8 cellular contexts compared by ENCODE assay signal in the genomic region with DNA sequence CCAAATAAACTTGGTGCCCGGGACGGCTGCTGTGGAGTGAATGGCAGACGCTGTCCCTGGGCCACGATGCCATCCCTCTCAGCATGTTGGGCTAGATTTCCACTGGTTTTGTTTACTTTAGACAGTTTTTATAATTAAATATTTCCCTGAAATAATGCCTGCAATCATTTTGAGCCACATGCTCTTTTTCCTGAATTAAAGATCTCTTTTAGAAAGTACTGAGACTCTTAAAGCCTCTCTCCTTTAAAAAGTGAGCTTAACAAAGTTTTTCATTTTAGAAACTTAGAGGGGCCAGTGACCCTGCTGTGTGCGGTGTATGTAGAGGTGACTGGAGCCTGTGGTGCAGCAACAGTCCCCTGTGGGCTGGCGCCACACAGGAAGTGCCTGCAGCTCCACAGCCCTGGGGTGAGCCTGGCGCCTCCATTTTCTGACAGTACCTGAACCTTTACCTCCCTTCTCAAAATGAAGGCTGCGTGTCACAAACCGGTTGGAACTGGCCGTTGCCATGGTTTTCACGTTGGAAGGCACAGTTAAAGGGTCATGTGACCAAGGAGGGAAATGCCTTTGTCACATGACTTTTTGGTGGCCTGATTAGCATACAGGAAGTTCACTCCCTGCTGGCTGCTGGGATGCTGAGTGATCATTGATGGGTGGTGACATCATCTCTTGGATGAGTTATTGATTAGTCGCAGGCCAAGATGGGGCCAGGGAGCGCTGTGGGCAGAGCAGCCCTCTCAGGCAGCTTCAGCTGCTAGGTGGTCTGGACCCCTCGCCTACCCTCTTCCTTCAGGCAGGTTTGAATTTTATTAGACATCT. TPM values are rescaled to one million over a fixed set of nuclear protein-coding genes. Genes with fewer than 3 reads are reported as not detected.
A peak's percentile ranks its signal among the peaks of the same experiment; 100 is the strongest.
DNase-seq lines count a peak whose midpoint lies in the region; ATAC-seq and TF ChIP-seq lines count a peak whose summit lies in the region.

No MANE protein-coding gene starts in this region.

- DNase-seq in G401 (ENCODE audit: low spot score) (peak; percentile 81), HCEC 1CT (peak; percentile 97), NCI-H146 treated with DMSO at 0.1 percent for 48 hours (lab: John Stamatoyannopoulos, UW; ENCODE audit: unreplicated experiment) (peak; percentile 93), cerebellum (ENCODE audit: low spot score) (peak; percentile 59), kidney epithelial cell (ENCODE audit: low read depth) (peak; percentile 93)
- DNase-seq in activated CD4-positive, alpha-beta T cell treated with anti-CD3 and anti-CD28 coated beads for 1 hour = peak; percentile 81
- DNase-seq in stimulated activated CD4-positive, alpha-beta T cell treated with anti-CD3 and anti-CD28 coated beads, Interleukin-1b, Interleukin-23, amount 100 ng/mL, for 1 hour (ENCODE audit: low read depth in 2 of 2) = peak; percentile 45 to 77

- no peak for TF ChIP-seq CTCF in kidney epithelial cell (IDR thresholded peaks at IDR 0.05; ENCODE audit: insufficient read depth, low read length, poor library complexity, severe bottlenecking)

- in situ Hi-C loops in G401 (cut with HindIII; ENCODE audit: low sequenced_read_pairs) = no loop called here

- ATAC-seq in HG03342 (IDR thresholded peaks at IDR 0.05; ENCODE audit: unreplicated experiment) = no peak

- H3K27me3 ChIP-seq in kidney epithelial cell (ENCODE audit: control insufficient read depth, insufficient read depth, low read length) = no peaks in the 10 kb centered on the region

- H3K36me3 ChIP-seq in kidney epithelial cell (ENCODE audit: control insufficient read depth, insufficient read depth, low read length) = no peaks in the 10 kb centered on the region

- no peak overlapping the region for H3K4me3 ChIP-seq in kidney epithelial cell (ENCODE audit: low read depth, low read length)

RNA-seq across cellular contexts. Expression of a gene that starts 26.3 kb away (rescaled TPM):
- 2.4 and 8.3 TPM in 2 replicates for total RNA-seq in G401 (2014; rRNA removed; shearing (Covaris generic))
- total RNA-seq in cerebellum = 1.2 TPM
- total RNA-seq in kidney epithelial cell = 3.4 and 6.4 TPM in 2 replicates

RNA-seq across cellular contexts. Expression of a gene that starts 26.9 kb away (rescaled TPM):
- total RNA-seq in G401 (2014; rRNA removed; shearing (Covaris generic)) = 182 and 261 TPM in 2 replicates
- total RNA-seq in cerebellum = 70.6 TPM
- 58.8 and 127 TPM in 2 replicates for total RNA-seq in kidney epithelial cell

RNA-seq across cellular contexts. Expression of a gene that starts 39.6 kb away (rescaled TPM):
- 0.37 TPM in 2 replicates for total RNA-seq in G401 (2014; rRNA removed; shearing (Covaris generic))
- total RNA-seq in cerebellum (2.8 TPM), kidney epithelial cell (2.1 and 4.3 TPM in 2 replicates)

RNA-seq across cellular contexts. Expression of a gene that starts 49.0 kb away (rescaled TPM):
- 0.12 and 0.37 TPM in 2 replicates for total RNA-seq in G401 (2014; rRNA removed; shearing (Covaris generic))
- total RNA-seq in cerebellum (0.64 TPM), kidney epithelial cell (0.07 TPM in 1 of 2 replicates, not detected in the other)
